In genomic region chr17:14098246-14098645, GRCh38 we compare ENCODE assay signal across 20 cellular contexts. TPM values are rescaled to one million over a fixed set of nuclear protein-coding genes. Genes with fewer than 3 reads are reported as not detected.
DNase-seq lines count a peak whose midpoint lies in the region; ATAC-seq, FAIRE-seq and TF ChIP-seq lines count a peak whose summit lies in the region.
"Had no signal": no experiment of that assay in that cellular context is flagged by ENCODE, and none has a peak within 500 bp of the region (broad histone marks: within the 10 kb centered on the region; RNA-seq: fewer than 3 reads in every experiment).

No MANE protein-coding gene starts in this region.

- no peak overlapping the region for H2AK5ac ChIP-seq in mesenchymal stem cell (ENCODE audit: low read length, severe bottlenecking)

- no peaks in the 10 kb centered on the region for H3K27me3 Mint-ChIP-seq in activated CD4-positive, alpha-beta memory T cell treated with anti-CD3 and anti-CD28 coated beads for 36 hours
- H3K27me3 Mint-ChIP-seq in endothelial cell (ENCODE audit: unreplicated experiment): no peaks in the 10 kb centered on the region
- H3K27me3 Mint-ChIP-seq: activated CD4-positive, alpha-beta T cell treated with anti-CD3 and anti-CD28 coated beads, Interleukin-2, amount 10 ng/mL, durations not matched to agents 7 days and 5 days had no signal

- H3K4me3 ChIP-seq in mesenchymal stem cell (ENCODE audit: insufficient read depth in 1 of 2, low read depth in 1 of 2, low read length in 2 of 2): no peak overlapping the region
- no peak overlapping the region for H3K4me3 ChIP-seq in HepG2 (replicated peaks in 1 of 3; ENCODE audit: insufficient read depth in 1 of 3, low read depth in 2 of 3, low read length in 3 of 3)
- H3K4me3 ChIP-seq: gastrocnemius medialis, thoracic aorta had no signal

- CTCF ChIA-PET in activated CD4-positive, alpha-beta memory T cell treated with anti-CD3 and anti-CD28 coated beads for 36 hours (lab: Charles Lee): no interaction called here
- CTCF ChIA-PET in HepG2 (lab: Yijun Ruan, JAX; ENCODE audit: low intra/inter-chr PET ratio, low total read pairs): no interaction called here

- no peak for TF ChIP-seq RAD21 in HepG2 (CRISPR knock-in tag; IDR thresholded peaks at IDR 0.05)

- POLR2A ChIA-PET in activated CD4-positive, alpha-beta memory T cell treated with anti-CD3 and anti-CD28 coated beads for 36 hours (lab: Charles Lee): no interaction called here
- POLR2A ChIA-PET in HepG2 (lab: Yijun Ruan, JAX): no interaction called here

- no peak overlapping the region for H4K8ac ChIP-seq in mesenchymal stem cell (ENCODE audit: low read length)

- H3K79me1 ChIP-seq in mesenchymal stem cell (replicated peaks; ENCODE audit: low read length, poor library complexity, severe bottlenecking): peaks cover 40% of the 10 kb centered on the region

- in situ Hi-C loops in HepG2 (cut with HindIII; ENCODE audit: extremely low pct_ligation_motif_present, low pct_unique_long_range_greater_than_20kb): loop anchor here (10.0 kb wide), 1 partner anchor 63 kb away; no protein-coding TSS in a partner anchor

- no peak overlapping the region for H3K4me3 Mint-ChIP-seq in activated CD4-positive, alpha-beta memory T cell treated with anti-CD3 and anti-CD28 coated beads for 36 hours
- H3K4me3 Mint-ChIP-seq in endothelial cell (ENCODE audit: unreplicated experiment): no peak overlapping the region
- H3K4me3 Mint-ChIP-seq: activated CD4-positive, alpha-beta T cell treated with anti-CD3 and anti-CD28 coated beads, Interleukin-2, amount 10 ng/mL, durations not matched to agents 7 days and 5 days; stimulated activated effector memory CD8-positive, alpha-beta T cell treated with anti-CD3 and anti-CD28 coated beads, Interleukin-12 subunit alpha, Interleukin-12 subunit beta, amount 100 ng/mL, for 72 hours had no signal

- H2BK5ac ChIP-seq in mesenchymal stem cell (ENCODE audit: low read depth, low read length, poor library complexity, severe bottlenecking): no peak overlapping the region

- intact Hi-C loops in activated CD4-positive, alpha-beta memory T cell treated with anti-CD3 and anti-CD28 coated beads for 36 hours (cut with micrococcal nuclease): no loop called here
- intact Hi-C loops in HepG2 (cut with micrococcal nuclease; ENCODE audit: unreplicated experiment): no loop called here

- H3K79me2 ChIP-seq in HepG2 (ENCODE audit: insufficient read depth, low read length): peaks cover 9% of the 10 kb centered on the region

- H3K4ac ChIP-seq in mesenchymal stem cell (ENCODE audit: low read depth in 1 of 2, low read length in 2 of 2): no peak overlapping the region

- H2BK15ac ChIP-seq in mesenchymal stem cell (ENCODE audit: low read depth, poor library complexity, severe bottlenecking): no peak overlapping the region

- FAIRE-seq in HepG2 (lab: Jason Lieb, UNC): no peak
- FAIRE-seq: HTR-8/SVneo had no signal

- H3K23ac ChIP-seq in mesenchymal stem cell (ENCODE audit: low read length in 2 of 2): no peak overlapping the region

- BruUV-seq in HepG2 (replicated peaks; lab: Mats Ljungman, UMichigan): no TSS peak

- H3K14ac ChIP-seq in mesenchymal stem cell (ENCODE audit: low read length in 2 of 2): no peak overlapping the region

- H3K4me2 ChIP-seq in mesenchymal stem cell (ENCODE audit: low read length, poor library complexity, severe bottlenecking) (no peak overlapping the region), HepG2 (ENCODE audit: low read depth, low read length) (no peak overlapping the region)

- TF ChIP-seq POLR2A in HepG2 (IDR thresholded peaks at IDR 0.05; ENCODE audit: insufficient read depth in 1 of 2, low read depth in 2 of 2, low read length in 2 of 2): no peak

- TF ChIP-seq EP300 in HepG2 (IDR thresholded peaks at IDR 0.05; ENCODE audit: low read depth in 2 of 2, low read length in 2 of 2) (no peak), HepG2 (CRISPR knock-in tag; IDR thresholded peaks at IDR 0.05; ENCODE audit: borderline replicate concordance) (no peak)

- WGBS in mesenchymal stem cell: 94% methylated on average over 3 of the region's 3 CpGs
- 97% methylated on average over 3 of the region's 3 CpGs for WGBS in HepG2 (ENCODE audit: low lambda C conversion rate)

- no peak for TF ChIP-seq CTCF in HepG2 (CRISPR knock-in tag; IDR thresholded peaks at IDR 0.05)
- TF ChIP-seq CTCF in endothelial cell (IDR thresholded peaks at IDR 0.05; ENCODE audit: unreplicated experiment): no peak

- H4K91ac ChIP-seq in mesenchymal stem cell (ENCODE audit: low read length): no peak overlapping the region

- ATAC-seq in stimulated activated naive CD8-positive, alpha-beta T cell treated with anti-CD3 and anti-CD28 coated beads, Interleukin-15, Interleukin-2, amounts not matched to agents 100 U/mL and 50 U/mL, for 24 hours: no peak
- no peak for ATAC-seq in HepG2
- ATAC-seq: gastrocnemius medialis; stimulated activated effector memory CD8-positive, alpha-beta T cell treated with anti-CD3 and anti-CD28 coated beads, Interleukin-12 subunit alpha, Interleukin-12 subunit beta, amount 100 ng/mL, for 72 hours had no signal

- H3K27ac Mint-ChIP-seq in activated CD4-positive, alpha-beta memory T cell treated with anti-CD3 and anti-CD28 coated beads for 36 hours: no peak overlapping the region
- H3K27ac Mint-ChIP-seq in endothelial cell (ENCODE audit: unreplicated experiment): no peak overlapping the region
- H3K27ac Mint-ChIP-seq: activated CD4-positive, alpha-beta T cell treated with anti-CD3 and anti-CD28 coated beads, Interleukin-2, amount 10 ng/mL, durations not matched to agents 7 days and 5 days; stimulated activated effector memory CD8-positive, alpha-beta T cell treated with anti-CD3 and anti-CD28 coated beads, Interleukin-12 subunit alpha, Interleukin-12 subunit beta, amount 100 ng/mL, for 72 hours had no signal

- no peak overlapping the region for H2BK120ac ChIP-seq in mesenchymal stem cell (ENCODE audit: low read depth, low read length)

- no peaks in the 10 kb centered on the region for H3K9me3 Mint-ChIP-seq in activated CD4-positive, alpha-beta memory T cell treated with anti-CD3 and anti-CD28 coated beads for 36 hours
- no peaks in the 10 kb centered on the region for H3K9me3 Mint-ChIP-seq in endothelial cell (ENCODE audit: unreplicated experiment)
- H3K9me3 Mint-ChIP-seq: activated CD4-positive, alpha-beta T cell treated with anti-CD3 and anti-CD28 coated beads, Interleukin-2, amount 10 ng/mL, durations not matched to agents 7 days and 5 days; stimulated activated effector memory CD8-positive, alpha-beta T cell treated with anti-CD3 and anti-CD28 coated beads, Interleukin-12 subunit alpha, Interleukin-12 subunit beta, amount 100 ng/mL, for 72 hours had no signal

- H3K9ac ChIP-seq in mesenchymal stem cell (ENCODE audit: low read length): no peak overlapping the region
- H3K9ac ChIP-seq in HepG2 (ENCODE audit: insufficient read depth, low read depth, low read length): no peak overlapping the region

- peaks cover 5% of the 10 kb centered on the region for H3K4me1 Mint-ChIP-seq in activated CD4-positive, alpha-beta memory T cell treated with anti-CD3 and anti-CD28 coated beads for 36 hours (ENCODE audit: low read depth)
- H3K4me1 Mint-ChIP-seq in endothelial cell (ENCODE audit: unreplicated experiment): peaks cover 2% of the 10 kb centered on the region

- H3K27ac ChIP-seq in mesenchymal stem cell (ENCODE audit: low read length, poor library complexity, severe bottlenecking) (no peak overlapping the region), HepG2 (ENCODE audit: extremely low read length, insufficient read depth, low read length) (no peak overlapping the region)
- H3K27ac ChIP-seq: gastrocnemius medialis, thoracic aorta had no signal

- no peaks in the 10 kb centered on the region for H3K27me3 ChIP-seq in mesenchymal stem cell (ENCODE audit: control insufficient read depth in 1 of 2, insufficient read depth in 1 of 2, low read length in 2 of 2)
- no peaks in the 10 kb centered on the region for H3K27me3 ChIP-seq in HepG2 (ENCODE audit: control insufficient read depth in 1 of 2, insufficient read depth in 2 of 2, low read length in 2 of 2)
- H3K27me3 ChIP-seq: gastrocnemius medialis had no signal

- H4K20me1 ChIP-seq in HepG2 (ENCODE audit: insufficient read depth, low read length): no peaks in the 10 kb centered on the region

- peaks cover 4 to 11% of the 10 kb centered on the region in 2 experiments for H3K36me3 ChIP-seq in mesenchymal stem cell (ENCODE audit: control insufficient read depth in 1 of 2, insufficient read depth in 2 of 2, low read depth in 1 of 2, low read length in 2 of 2)
- H3K36me3 ChIP-seq in HepG2 (replicated peaks in 1 of 2; ENCODE audit: control insufficient read depth in 1 of 2, insufficient read depth in 2 of 2, low read length in 2 of 2): peaks cover 2 to 13% of the 10 kb centered on the region in 2 experiments; a peak in 3 of 5 replicates
- H3K36me3 ChIP-seq: thoracic aorta had no signal

- H3K9me3 ChIP-seq in mesenchymal stem cell (ENCODE audit: control insufficient read depth, low read length) (no peaks in the 10 kb centered on the region), HepG2 (ENCODE audit: low read length) (no peaks in the 10 kb centered on the region)
- H3K9me3 ChIP-seq: gastrocnemius medialis, thoracic aorta had no signal

- H3K36me3 Mint-ChIP-seq in activated CD4-positive, alpha-beta memory T cell treated with anti-CD3 and anti-CD28 coated beads for 36 hours: peaks cover 10% of the 10 kb centered on the region
- H3K36me3 Mint-ChIP-seq in endothelial cell (ENCODE audit: low read depth, unreplicated experiment): no peaks in the 10 kb centered on the region

- H3K4me1 ChIP-seq in mesenchymal stem cell (ENCODE audit: control insufficient read depth, insufficient read depth, low read depth, low read length): no peaks in the 10 kb centered on the region
- H3K4me1 ChIP-seq in HepG2 (ENCODE audit: insufficient read depth, low read length): peaks cover 23% of the 10 kb centered on the region

- no peak overlapping the region for H2BK12ac ChIP-seq in mesenchymal stem cell (ENCODE audit: low read length in 2 of 2)

- no peak overlapping the region for H2AFZ ChIP-seq in mesenchymal stem cell (ENCODE audit: low read depth, low read length)
- H2AFZ ChIP-seq in HepG2 (ENCODE audit: low read length): no peak overlapping the region

- DNase-seq in DMS79 (lab: John Stamatoyannopoulos, UW) (peak; percentile 42), MV-4-11 (lab: John Stamatoyannopoulos, UW) (peak; percentile 50), amniotic epithelial cell (ENCODE audit: low read depth) (peak; percentile 27), mesenchymal stem cell (peak; percentile 18), HepG2 (ENCODE audit: low spot score) (no peak), endothelial cell (ENCODE audit: low spot score) (no peak)
- no peak for DNase-seq in activated CD4-positive, alpha-beta memory T cell treated with anti-CD3 and anti-CD28 coated beads for 36 hours
- no peak for DNase-seq in stimulated activated naive CD8-positive, alpha-beta T cell treated with anti-CD3 and anti-CD28 coated beads, Interleukin-15, Interleukin-2, amounts not matched to agents 100 U/mL and 50 U/mL, for 24 hours
- DNase-seq: activated CD4-positive, alpha-beta T cell treated with anti-CD3 and anti-CD28 coated beads, Interleukin-2, amount 10 ng/mL, durations not matched to agents 7 days and 5 days; activated effector memory CD4-positive, alpha-beta T cell treated with anti-CD3 and anti-CD28 coated beads, Interleukin-2, amount 50 U/mL, for 16 hours; dermis blood vessel endothelial cell; EL; erythroblast; gastrocnemius medialis; NCI-H146; NCI-H446; SW 1271 had no signal

- H3K18ac ChIP-seq in mesenchymal stem cell (ENCODE audit: low read depth in 1 of 2, low read length in 2 of 2): no peak overlapping the region

RNA-seq across cellular contexts. Expression of gene COX10, which starts 28.9 kb away (rescaled TPM):
- polyA plus RNA-seq in mesenchymal stem cell (2013, experiment 1 of 2): 8.5 TPM
- 8.5 TPM for polyA plus RNA-seq in mesenchymal stem cell (2013, experiment 2 of 2)
- total RNA-seq in activated CD4-positive, alpha-beta memory T cell treated with anti-CD3 and anti-CD28 coated beads for 36 hours: 10 to 100 TPM; 22.9 to 23.6 TPM
- total RNA-seq in HepG2 (2016; rRNA removed; fragmentation: Illumina TruSeq; extraction: Trizol) (20.1 and 20.6 TPM in 2 replicates), endothelial cell (ENCODE audit: unreplicated experiment) (12.5 TPM)
- total RNA-seq in HepG2 (2016; cell fraction: cytosol; rRNA removed; fragmentation: Illumina TruSeq; extraction: Trizol; ENCODE audit: low read depth): 18.1 and 18.3 TPM in 2 replicates
- 16.9 and 20.5 TPM in 2 replicates for total RNA-seq in HepG2 (2016; cell fraction: insoluble cytoplasmic fraction; rRNA removed; fragmentation: Illumina TruSeq; extraction: Trizol)
- 26.4 and 26.7 TPM in 2 replicates for total RNA-seq in HepG2 (2016; cell fraction: membrane; rRNA removed; fragmentation: Illumina TruSeq; extraction: Trizol)
- 27.8 and 29.9 TPM in 2 replicates for total RNA-seq in HepG2 (2016; cell fraction: nucleus; rRNA removed; fragmentation: Illumina TruSeq; extraction: Trizol)
- 12.4 and 13.9 TPM in 2 replicates for polyA plus RNA-seq in HepG2 (2011; rRNA removed)
- polyA plus RNA-seq in HepG2 (2011; cell fraction: cytosol; rRNA removed): 16.3 and 17.6 TPM in 2 replicates
- polyA plus RNA-seq in HepG2 (2011; cell fraction: nucleus; rRNA removed): 12.9 and 14.5 TPM in 2 replicates
- polyA plus RNA-seq in HepG2 (2012): 9.9 and 11.0 TPM in 2 replicates
- 13.0 and 16.0 TPM in 2 replicates for polyA plus RNA-seq in HepG2 (2016; cell fraction: cytosol; fragmentation: Illumina TruSeq; extraction: Trizol; ENCODE audit: low read depth)
- 16.1 and 19.3 TPM in 2 replicates for polyA plus RNA-seq in HepG2 (2016; cell fraction: insoluble cytoplasmic fraction; fragmentation: Illumina TruSeq; extraction: Trizol; ENCODE audit: low read depth)
- 17.8 and 20.2 TPM in 2 replicates for polyA plus RNA-seq in HepG2 (2016; cell fraction: membrane; fragmentation: Illumina TruSeq; extraction: Trizol; ENCODE audit: low read depth)
- 11.9 and 14.5 TPM in 2 replicates for polyA plus RNA-seq in HepG2 (2016; cell fraction: nucleus; fragmentation: Illumina TruSeq; extraction: Trizol; ENCODE audit: insufficient read depth, low read depth)
- polyA minus RNA-seq in HepG2 (2011; rRNA and poly(A)+ RNA removed; ENCODE audit: low replicate concordance): 26.5 and 30.3 TPM in 2 replicates
- 18.2 and 20.8 TPM in 2 replicates for polyA minus RNA-seq in HepG2 (2011; cell fraction: cytosol; rRNA and poly(A)+ RNA removed)
- polyA minus RNA-seq in HepG2 (2011; cell fraction: nucleus; rRNA and poly(A)+ RNA removed): 49.0 and 54.1 TPM in 2 replicates

Comparison
In these comparisons a context has a peak if more than half of its experiments do, and no peak if none do; other contexts are left out.
1. DNase-seq: peak in DMS79 (single experiment), MV-4-11 (single experiment), amniotic epithelial cell (single experiment) and mesenchymal stem cell (single experiment); none in activated CD4-positive, alpha-beta memory T cell treated with anti-CD3 and anti-CD28 coated beads for 36 hours (single experiment), stimulated activated naive CD8-positive, alpha-beta T cell treated with anti-CD3 and anti-CD28 coated beads, Interleukin-15, Interleukin-2, amounts not matched to agents 100 U/mL and 50 U/mL, for 24 hours (single experiment), HepG2 (single experiment) and endothelial cell (single experiment).